ENCODE assay signal across 4 cellular contexts in genomic region chr5:144913661-144914060, GRCh38.
"Had no signal": no experiment of that assay in that cellular context is flagged by ENCODE, and none has a peak within 500 bp of the region (broad histone marks: within the 10 kb centered on the region; RNA-seq: fewer than 3 reads in every experiment).

No MANE protein-coding gene starts in this region.

- DNase-seq: H9, HCEC 1CT, IMR-90 had no signal

- H3K4me3 Mint-ChIP-seq: GM23338, H9 had no signal

- H3K27ac Mint-ChIP-seq: GM23338, H9 had no signal

- H3K4me1 Mint-ChIP-seq: GM23338, H9 had no signal

- H3K9me3 Mint-ChIP-seq: GM23338, H9 had no signal

- ATAC-seq: GM23338 had no signal
